8 cellular contexts compared by ENCODE assay signal in genomic region chr13:110615322-110616102, GRCh38. TPM values are rescaled to one million over a fixed set of nuclear protein-coding genes. Genes with fewer than 3 reads are reported as not detected.
DNase-seq lines count a peak whose midpoint lies in the region; TF ChIP-seq lines count a peak whose summit lies in the region.

TSS of gene NAXD (plus strand) at chr13:110615545. CDS start at chr13:110615602, 57 bp downstream.

- no peak within 1 kb of the TSS for H2BK5ac ChIP-seq in H9 (ENCODE audit: insufficient read length, low read length)

- H2AK5ac ChIP-seq in H9 (ENCODE audit: insufficient read length, low read length), result no peak within 1 kb of the TSS

- H3K56ac ChIP-seq in H9 (ENCODE audit: insufficient read length, low read depth, low read length), result no peak within 1 kb of the TSS

- no peaks in the 10 kb centered on the region for H3K79me1 ChIP-seq in H9 (ENCODE audit: insufficient read depth, low read depth, low read length, poor library complexity, severe bottlenecking)

- peak within 1 kb of the TSS; percentile 86 to 91 for H3K4me3 Mint-ChIP-seq in H9

- H3K79me2 ChIP-seq in H9 (ENCODE audit: insufficient read depth, low read length), result peaks cover 23% of the 10 kb centered on the region; the same call in 1 of the 2 replicates

- in situ Hi-C loops in G401 (cut with HindIII; ENCODE audit: low sequenced_read_pairs), result no loop called here

- H3K27ac ChIP-seq in H9 (ENCODE audit: insufficient read length, low read depth, low read length) (no peak within 1 kb of the TSS), subcutaneous abdominal adipose tissue (ENCODE audit: low read depth, low read length) (peak within 1 kb of the TSS; percentile 82)

- H2BK12ac ChIP-seq in H9 (ENCODE audit: insufficient read length, low read depth, low read length), result no peak within 1 kb of the TSS

- H3K27me3 Mint-ChIP-seq in H9 (ENCODE audit: low read depth), result peaks cover 43% of the 10 kb centered on the region

- H3K9me3 Mint-ChIP-seq in H9, result peaks cover 7 to 12% of the 10 kb centered on the region in 2 experiments; a peak in 3 of 5 replicates

- peaks cover 2% of the 10 kb centered on the region for H4K20me1 ChIP-seq in H9 (ENCODE audit: control insufficient read depth, insufficient read depth, insufficient read length)

- H3K27ac Mint-ChIP-seq in H9, result peak within 1 kb of the TSS in 2 of 3 experiments; percentile 89 to 93; a peak in 3 of 7 replicates

- no peak within 1 kb of the TSS for H4K8ac ChIP-seq in H9 (replicated peaks; ENCODE audit: insufficient read length, low read depth, low read length)

- H3K4me3 ChIP-seq in MG63 (peak within 1 kb of the TSS; percentile 93), neuron (ENCODE audit: low read length) (peak within 1 kb of the TSS; percentile 88), subcutaneous abdominal adipose tissue (ENCODE audit: low read depth in 1 of 5, low read length in 5 of 5) (peak within 1 kb of the TSS; percentile 76 to 92 (median 85))

- H3K36me3 ChIP-seq in MG63 (peaks cover 3% of the 10 kb centered on the region; the same call in 1 of the 2 replicates), neuron (ENCODE audit: insufficient read depth, low read length) (no peaks in the 10 kb centered on the region), subcutaneous abdominal adipose tissue (ENCODE audit: control insufficient read depth in 5 of 5, insufficient read depth in 5 of 5, low read length in 5 of 5) (no peaks in the 10 kb centered on the region)

- H3K4ac ChIP-seq in H9 (ENCODE audit: low read depth, low read length), result no peak within 1 kb of the TSS

- no peak within 1 kb of the TSS for H4K91ac ChIP-seq in H9 (ENCODE audit: insufficient read length, low read depth, low read length)

- no peak within 1 kb of the TSS for H2AFZ ChIP-seq in H9 (ENCODE audit: low read length)
- peak within 1 kb of the TSS; percentile 79 for H2AFZ ChIP-seq in neuron (ENCODE audit: low read depth, low read length)

- H2BK120ac ChIP-seq in H9 (ENCODE audit: low read depth, low read length, poor library complexity, severe bottlenecking), result no peak within 1 kb of the TSS

- H3K4me2 ChIP-seq in H9 (ENCODE audit: insufficient read depth, insufficient read length, low read length), result peak within 1 kb of the TSS; percentile 58

- H4K5ac ChIP-seq in H9 (ENCODE audit: insufficient read length, low read depth, low read length), result no peak within 1 kb of the TSS

- H3K4me1 Mint-ChIP-seq in H9, result peaks cover 35 to 40% of the 10 kb centered on the region in 2 experiments

- H3K9me3 ChIP-seq in H9 (ENCODE audit: control insufficient read depth, low read depth, low read length), result no peaks in the 10 kb centered on the region
- H3K9me3 ChIP-seq in MG63, result no peaks in the 10 kb centered on the region
- H3K9me3 ChIP-seq in neuron (ENCODE audit: low read length), result no peaks in the 10 kb centered on the region
- H3K9me3 ChIP-seq in subcutaneous abdominal adipose tissue (ENCODE audit: control insufficient read depth in 5 of 5, low read length in 5 of 5), result no peaks in the 10 kb centered on the region

- H3K27me3 ChIP-seq in H9 (ENCODE audit: insufficient read depth, low read length) (no peaks in the 10 kb centered on the region), MG63 (no peaks in the 10 kb centered on the region), neuron (ENCODE audit: insufficient read depth, low read length) (no peaks in the 10 kb centered on the region), subcutaneous abdominal adipose tissue (ENCODE audit: control insufficient read depth in 5 of 5, insufficient read depth in 4 of 5, low read length in 5 of 5) (peaks cover under 1 to 2% (median 1%) of the 10 kb centered on the region in 5 donors)

- no CpG with 5 or more reads among the region's 95 CpGs for WGBS in H9 (ENCODE audit: extremely low coverage, insufficient read length, low lambda C conversion rate)

- peak within 1 kb of the TSS; percentile 50 for H3K18ac ChIP-seq in H9 (ENCODE audit: insufficient read length, low read depth, low read length)

- TF ChIP-seq CTCF in H9 (conservative IDR thresholded peaks at IDR 0.05), result no peak

- peak within 1 kb of the TSS; percentile 47; the same call in 1 of the 2 replicates for H3K14ac ChIP-seq in H9 (ENCODE audit: insufficient read depth, low read length)

- H2BK15ac ChIP-seq in H9 (ENCODE audit: low read depth, low read length), result no peak within 1 kb of the TSS

- DNase-seq in G401 (ENCODE audit: low spot score) (peak; percentile 97), H9 (peak; percentile 94), MG63 (peak; percentile 98), SIG-M5 treated with dmso at 0.1 percent for 504 hours (lab: John Stamatoyannopoulos, UW; ENCODE audit: unreplicated experiment) (peak; percentile 94), foreskin melanocyte (peak; percentile 90)
- peak; percentile 85 for DNase-seq in activated naive CD4-positive, alpha-beta T cell treated with Interleukin-2 at 50 U/mL for 16 hours

- peaks cover 6% of the 10 kb centered on the region for H3K23me2 ChIP-seq in H9 (ENCODE audit: insufficient read length, low read depth, low read length, poor library complexity, severe bottlenecking)

- H3K9ac ChIP-seq in H9 (ENCODE audit: extremely low read depth, insufficient read length, low read length) (peak within 1 kb of the TSS; percentile 56), subcutaneous abdominal adipose tissue (ENCODE audit: low read length in 5 of 5) (peak within 1 kb of the TSS; percentile 38 to 97 (median 87))

- H3T11ph ChIP-seq in H9 (ENCODE audit: low read length), result no peak within 1 kb of the TSS

- H3K23ac ChIP-seq in H9 (ENCODE audit: insufficient read length, low read depth, low read length), result no peak within 1 kb of the TSS

- peaks cover 0 to 2% (median 2%) of the 10 kb centered on the region in 3 experiments; a peak in 3 of 7 replicates for H3K36me3 Mint-ChIP-seq in H9 (ENCODE audit: insufficient read depth in 1 of 3, low read depth in 3 of 3)

- H3K4me1 ChIP-seq in H9 (ENCODE audit: insufficient read depth, low read length) (no peaks in the 10 kb centered on the region), neuron (ENCODE audit: insufficient read depth, low read length) (peaks cover 21% of the 10 kb centered on the region), subcutaneous abdominal adipose tissue (ENCODE audit: control insufficient read depth in 5 of 5, insufficient read depth in 5 of 5, low read length in 5 of 5) (peaks cover 0 to 25% (median 25%) of the 10 kb centered on the region in 5 donors)

- H2BK20ac ChIP-seq in H9 (ENCODE audit: low read depth, low read length, poor library complexity, severe bottlenecking), result no peak within 1 kb of the TSS

RNA-seq across cellular contexts. Expression of gene NAXD, which starts in this region (rescaled TPM):
- 22.8 and 23.1 TPM in 2 replicates for total RNA-seq in G401 (2014; rRNA removed; shearing (Covaris generic))
- total RNA-seq in H9 (2021), result 24.8 and 25.5 TPM in 2 replicates
- total RNA-seq in MG63 (2014; rRNA removed; shearing (Covaris generic); ENCODE audit: low replicate concordance), result 11.7 and 12.3 TPM in 2 replicates
